In the genomic region with DNA sequence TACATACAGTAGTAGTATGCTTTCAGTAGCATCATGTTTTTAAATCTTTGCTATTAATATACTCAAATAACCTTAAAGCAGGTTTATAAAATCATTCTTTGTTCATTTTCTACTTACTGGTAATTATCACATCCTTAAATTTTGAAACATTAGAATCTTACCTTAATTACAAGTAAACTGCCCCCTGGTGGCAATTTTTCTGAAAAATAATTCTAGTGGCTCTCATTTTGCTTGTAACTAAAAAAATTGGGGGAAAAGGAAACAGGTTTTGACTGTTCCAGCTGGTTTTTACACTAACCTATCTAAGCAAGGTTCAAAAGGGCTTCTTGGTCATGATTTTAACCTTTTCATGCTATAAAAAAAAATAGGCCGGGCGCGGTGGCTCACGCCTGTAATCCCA, we compare ENCODE assay signal across 10 cellular contexts. TPM values are rescaled to one million over a fixed set of nuclear protein-coding genes. Genes with fewer than 3 reads are reported as not detected.
DNase-seq lines count a peak whose midpoint lies in the region; FAIRE-seq and TF ChIP-seq lines count a peak whose summit lies in the region.
"Had no signal": no experiment of that assay in that cellular context is flagged by ENCODE, and none has a peak within 500 bp of the region (broad histone marks: within the 10 kb centered on the region; RNA-seq: fewer than 3 reads in every experiment).

No MANE protein-coding gene starts in this region.

- H3K27me3 ChIP-seq in endothelial cell of umbilical vein (ENCODE audit: control insufficient read depth in 2 of 2, insufficient read depth in 2 of 2, low read length in 2 of 2), result no peaks in the 10 kb centered on the region

- H4K20me1 ChIP-seq in endothelial cell of umbilical vein (replicated peaks; ENCODE audit: control insufficient read depth, extremely low read depth, insufficient read depth, low read length), result no peaks in the 10 kb centered on the region

- H3K9me3 ChIP-seq in endothelial cell of umbilical vein (replicated peaks; ENCODE audit: control insufficient read depth, insufficient read depth, low read length), result no peaks in the 10 kb centered on the region
- H3K9me3 ChIP-seq: mucosa of descending colon had no signal

- H3K79me2 ChIP-seq in endothelial cell of umbilical vein (ENCODE audit: control insufficient read depth, insufficient read depth, low read length), result no peaks in the 10 kb centered on the region

- no peaks in the 10 kb centered on the region for H3K36me3 ChIP-seq in endothelial cell of umbilical vein (ENCODE audit: control insufficient read depth in 2 of 2, extremely low read depth in 1 of 2, insufficient read depth in 2 of 2, low read length in 2 of 2)

- CTCF ChIA-PET in endothelial cell of umbilical vein (lab: Charles Lee), result interaction anchor here (1.0 to 1.2 kb wide), 9 partner anchors 9 to 263 kb away, joined by 3 to 6 read pairs (median 4); partner anchors contain the start of gene TMEM33

- no peak for TF ChIP-seq POLR2A in endothelial cell of umbilical vein (IDR thresholded peaks at IDR 0.05; ENCODE audit: low read depth, low read length)

- dilution Hi-C loops in endothelial cell of umbilical vein (cut with MboI; ENCODE audit: extremely low pct_ligation_motif_present, low sequenced_read_pairs), result no loop called here

- H3K27ac ChIP-seq in endothelial cell of umbilical vein (ENCODE audit: insufficient read depth, low read depth, low read length), result no peak overlapping the region

- H3K9ac ChIP-seq in endothelial cell of umbilical vein (replicated peaks; ENCODE audit: extremely low read depth, insufficient read depth, low read length), result no peak overlapping the region

- intact Hi-C loops in endothelial cell of umbilical vein (cut with micrococcal nuclease), result loop anchor here (1.0 kb wide), 1 partner anchor 270 kb away; no protein-coding TSS in a partner anchor

- POLR2A ChIA-PET in endothelial cell of umbilical vein (lab: Charles Lee), result no interaction called here

- peak in 1 of 2 donors; percentile 29 for TF ChIP-seq CTCF in endothelial cell of umbilical vein (IDR thresholded peaks at IDR 0.05; ENCODE audit: extremely low read depth in 1 of 2, insufficient read depth in 1 of 2, low read depth in 1 of 2, low read length in 2 of 2)
- TF ChIP-seq CTCF in retinal pigment epithelial cell (conservative IDR thresholded peaks at IDR 0.05; ENCODE audit: low read depth, low read length), result peak; percentile 41

- H3K4me2 ChIP-seq in endothelial cell of umbilical vein (ENCODE audit: insufficient read depth, low read length), result no peak overlapping the region

- H3K9me1 ChIP-seq in endothelial cell of umbilical vein (replicated peaks; ENCODE audit: control insufficient read depth, extremely low read depth, insufficient read depth, low read length), result peaks cover 3% of the 10 kb centered on the region

- no peaks in the 10 kb centered on the region for H3K4me1 ChIP-seq in endothelial cell of umbilical vein (ENCODE audit: control insufficient read depth, extremely low read depth, insufficient read depth, low read length)

- no peak overlapping the region for H3K4me3 ChIP-seq in endothelial cell of umbilical vein (replicated peaks in 1 of 3; ENCODE audit: insufficient read depth in 1 of 3, low read depth in 1 of 3, low read length in 3 of 3)
- H3K4me3 ChIP-seq in retinal pigment epithelial cell (ENCODE audit: low read length), result no peak overlapping the region
- H3K4me3 ChIP-seq: mucosa of descending colon had no signal

- no peak for FAIRE-seq in endothelial cell of umbilical vein (lab: Jason Lieb, UNC)

- no TSS peak for BruUV-seq in endothelial cell of umbilical vein (replicated peaks; lab: Mats Ljungman, UMichigan)

- no peak overlapping the region for H2AFZ ChIP-seq in endothelial cell of umbilical vein (ENCODE audit: low read depth, low read length)

- DNase-seq in SIG-M5 treated with dmso at 0.1 percent for 504 hours (lab: John Stamatoyannopoulos, UW; ENCODE audit: unreplicated experiment) (peak; percentile 19), SIG-M5 (lab: John Stamatoyannopoulos, UW) (no peak), NAMALWA (ENCODE audit: low spot score) (peak; percentile 70), endothelial cell of umbilical vein (ENCODE audit: low read depth, low spot score) (peak; percentile 26), retinal pigment epithelial cell (ENCODE audit: low read depth) (no peak), NCI-H526 treated with DMSO at 0.1 percent for 48 hours (lab: John Stamatoyannopoulos, UW) (no peak), HK-2 (ENCODE audit: unreplicated experiment) (no peak)
- no peak for DNase-seq in activated CD8-positive, alpha-beta memory T cell treated with anti-CD3 and anti-CD28 coated beads, Interleukin-2, amount 50 U/mL, for 48 hours
- DNase-seq: stimulated activated CD8-positive, alpha-beta memory T cell treated with anti-CD3 and anti-CD28 coated beads, Interleukin-4, amount 100 ng/mL, for 48 hours had no signal

TF ChIP-seq in endothelial cell of umbilical vein, 7 proteins besides CTCF, POLR2A, EP300 and RAD21:
- TF ChIP-seq POLR2AphosphoS5 (IDR thresholded peaks at IDR 0.05; ENCODE audit: insufficient read depth, low read depth, low read length) (no peak), MYC (IDR thresholded peaks at IDR 0.05; ENCODE audit: low read depth, low read length) (no peak), GATA2 (IDR thresholded peaks at IDR 0.05; ENCODE audit: insufficient read depth, insufficient read length, low read depth, low read length) (no peak), EZH2 (IDR thresholded peaks at IDR 0.05; ENCODE audit: borderline replicate concordance, low read depth, low read length, severe bottlenecking) (no peak), FOS (IDR thresholded peaks at IDR 0.05; ENCODE audit: borderline replicate concordance, insufficient read depth, low read length) (no peak), JUN (IDR thresholded peaks at IDR 0.05; ENCODE audit: borderline replicate concordance, insufficient read depth, insufficient read length, low read depth) (no peak)
- TF ChIP-seq, protein P1, sequence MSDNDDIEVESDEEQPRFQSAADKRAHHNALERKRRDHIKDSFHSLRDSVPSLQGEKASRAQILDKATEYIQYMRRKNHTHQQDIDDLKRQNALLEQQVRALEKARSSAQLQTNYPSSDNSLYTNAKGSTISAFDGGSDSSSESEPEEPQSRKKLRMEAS (IDR thresholded peaks at IDR 0.05; ENCODE audit: insufficient read depth, insufficient read length), result no peak
TF ChIP-seq in endothelial cell of umbilical vein: peak in this region for 0.

RNA-seq across cellular contexts. Expression of gene DCAF4L1, which starts 18.5 kb away (rescaled TPM):
- 0.15 and 0.16 TPM in 2 replicates for total RNA-seq in endothelial cell of umbilical vein
- 0.06 TPM in 2 replicates for polyA plus RNA-seq in endothelial cell of umbilical vein
- polyA plus RNA-seq in endothelial cell of umbilical vein (2011; cell fraction: cytosol; rRNA removed), result 0.01 and 0.03 TPM in 2 replicates
- 0.45 and 0.53 TPM in 2 replicates for polyA plus RNA-seq in endothelial cell of umbilical vein (2011; cell fraction: nucleus; rRNA removed)
- polyA plus RNA-seq in endothelial cell of umbilical vein (2012), result 0.04 and 0.12 TPM in 2 replicates
- polyA minus RNA-seq in endothelial cell of umbilical vein, result 0.07 and 0.17 TPM in 2 replicates
- not detected for polyA minus RNA-seq in endothelial cell of umbilical vein (2011; cell fraction: cytosol; rRNA and poly(A)+ RNA removed)
- polyA minus RNA-seq in endothelial cell of umbilical vein (2011; cell fraction: nucleus; rRNA and poly(A)+ RNA removed), result 0.29 and 0.38 TPM in 2 replicates

RNA-seq across cellular contexts. Expression of gene SLC30A9, which starts 27.2 kb away (rescaled TPM):
- total RNA-seq in endothelial cell of umbilical vein, result 40.6 and 44.4 TPM in 2 replicates
- 20.2 and 24.5 TPM in 2 replicates for polyA plus RNA-seq in endothelial cell of umbilical vein
- 20.5 and 21.4 TPM in 2 replicates for polyA plus RNA-seq in endothelial cell of umbilical vein (2011; cell fraction: cytosol; rRNA removed)
- polyA plus RNA-seq in endothelial cell of umbilical vein (2011; cell fraction: nucleus; rRNA removed), result 16.6 and 19.1 TPM in 2 replicates
- polyA plus RNA-seq in endothelial cell of umbilical vein (2012), result 29.4 and 36.5 TPM in 2 replicates
- 47.8 and 50.9 TPM in 2 replicates for polyA minus RNA-seq in endothelial cell of umbilical vein
- 33.5 TPM for polyA minus RNA-seq in endothelial cell of umbilical vein (2011; cell fraction: cytosol; rRNA and poly(A)+ RNA removed)
- polyA minus RNA-seq in endothelial cell of umbilical vein (2011; cell fraction: nucleus; rRNA and poly(A)+ RNA removed), result 26.2 and 32.1 TPM in 2 replicates

RNA-seq across cellular contexts. Expression of gene TMEM33, which starts 27.9 kb away (rescaled TPM):
- 58.5 and 60.1 TPM in 2 replicates for total RNA-seq in endothelial cell of umbilical vein
- 52.5 and 52.9 TPM in 2 replicates for polyA plus RNA-seq in endothelial cell of umbilical vein
- polyA plus RNA-seq in endothelial cell of umbilical vein (2011; cell fraction: cytosol; rRNA removed), result 24.2 and 28.6 TPM in 2 replicates
- polyA plus RNA-seq in endothelial cell of umbilical vein (2011; cell fraction: nucleus; rRNA removed), result 16.3 and 21.1 TPM in 2 replicates
- 31.1 and 43.6 TPM in 2 replicates for polyA plus RNA-seq in endothelial cell of umbilical vein (2012)
- polyA minus RNA-seq in endothelial cell of umbilical vein, result 153 and 172 TPM in 2 replicates
- polyA minus RNA-seq in endothelial cell of umbilical vein (2011; cell fraction: cytosol; rRNA and poly(A)+ RNA removed), result 87.4 TPM
- 31.8 and 47.2 TPM in 2 replicates for polyA minus RNA-seq in endothelial cell of umbilical vein (2011; cell fraction: nucleus; rRNA and poly(A)+ RNA removed)

Comparison
In these comparisons a context has a peak if more than half of its experiments do, and no peak if none do; other contexts are left out.
1. DNase-seq: peak in SIG-M5 treated with dmso at 0.1 percent for 504 hours (single experiment), NAMALWA (single experiment) and endothelial cell of umbilical vein (single experiment); none in SIG-M5 (single experiment), retinal pigment epithelial cell (single experiment), NCI-H526 treated with DMSO at 0.1 percent for 48 hours (single experiment), activated CD8-positive, alpha-beta memory T cell treated with anti-CD3 and anti-CD28 coated beads, Interleukin-2, amount 50 U/mL, for 48 hours (single experiment) and HK-2 (single experiment).